In the genomic region with DNA sequence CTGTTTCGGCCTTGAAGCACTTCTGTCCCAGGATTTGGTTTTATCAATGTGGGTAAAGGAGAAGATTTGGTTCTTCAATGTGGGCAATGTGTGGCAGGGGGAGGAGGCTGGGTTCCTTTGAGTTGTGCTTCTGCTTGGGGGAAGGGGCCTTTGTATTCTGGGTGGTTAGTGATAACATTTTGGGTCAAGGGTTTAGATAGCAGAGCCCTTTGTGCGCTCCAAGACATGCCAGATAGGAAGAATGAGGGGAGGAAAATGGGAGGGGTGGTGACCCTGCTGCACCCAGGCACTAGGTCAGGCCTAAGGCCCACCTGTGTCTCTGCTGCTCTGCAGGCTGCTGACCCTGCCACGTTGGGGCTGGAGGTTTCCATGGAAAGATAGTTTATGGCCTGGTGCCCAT, we compare ENCODE assay signal across 1 cellular context.
TF ChIP-seq lines count a peak whose summit lies in the region.

No MANE protein-coding gene starts in this region.

TF ChIP-seq in SK-N-SH, 30 proteins besides CTCF, POLR2A, EP300 and RAD21 (continued from another document):
- TF ChIP-seq, protein P1, sequence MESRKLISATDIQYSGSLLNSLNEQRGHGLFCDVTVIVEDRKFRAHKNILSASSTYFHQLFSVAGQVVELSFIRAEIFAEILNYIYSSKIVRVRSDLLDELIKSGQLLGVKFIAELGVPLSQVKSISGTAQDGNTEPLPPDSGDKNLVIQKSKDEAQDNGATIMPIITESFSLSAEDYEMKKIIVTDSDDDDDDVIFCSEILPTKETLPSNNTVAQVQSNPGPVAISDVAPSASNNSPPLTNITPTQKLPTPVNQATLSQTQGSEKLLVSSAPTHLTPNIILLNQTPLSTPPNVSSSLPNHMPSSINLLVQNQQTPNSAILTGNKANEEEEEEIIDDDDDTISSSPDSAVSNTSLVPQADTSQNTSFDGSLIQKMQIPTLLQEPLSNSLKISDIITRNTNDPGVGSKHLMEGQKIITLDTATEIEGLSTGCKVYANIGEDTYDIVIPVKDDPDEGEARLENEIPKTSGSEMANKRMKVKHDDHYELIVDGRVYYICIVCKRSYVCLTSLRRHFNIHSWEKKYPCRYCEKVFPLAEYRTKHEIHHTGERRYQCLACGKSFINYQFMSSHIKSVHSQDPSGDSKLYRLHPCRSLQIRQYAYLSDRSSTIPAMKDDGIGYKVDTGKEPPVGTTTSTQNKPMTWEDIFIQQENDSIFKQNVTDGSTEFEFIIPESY (IDR thresholded peaks at IDR 0.05; ENCODE audit: borderline replicate concordance, low read depth) = no peak
- TF ChIP-seq GABPA (IDR thresholded peaks at IDR 0.05; ENCODE audit: low read depth) (no peak), YY1 (IDR thresholded peaks at IDR 0.05; ENCODE audit: low read depth) (no peak), SMC3 (IDR thresholded peaks at IDR 0.05; ENCODE audit: low read depth, low read length) (no peak), SIN3A (IDR thresholded peaks at IDR 0.05; ENCODE audit: borderline replicate concordance, low read depth, low read length) (no peak), ELF1 (IDR thresholded peaks at IDR 0.05) (no peak), RXRA (IDR thresholded peaks at IDR 0.05; ENCODE audit: borderline replicate concordance, low read depth) (no peak)
- TF ChIP-seq, protein P2, sequence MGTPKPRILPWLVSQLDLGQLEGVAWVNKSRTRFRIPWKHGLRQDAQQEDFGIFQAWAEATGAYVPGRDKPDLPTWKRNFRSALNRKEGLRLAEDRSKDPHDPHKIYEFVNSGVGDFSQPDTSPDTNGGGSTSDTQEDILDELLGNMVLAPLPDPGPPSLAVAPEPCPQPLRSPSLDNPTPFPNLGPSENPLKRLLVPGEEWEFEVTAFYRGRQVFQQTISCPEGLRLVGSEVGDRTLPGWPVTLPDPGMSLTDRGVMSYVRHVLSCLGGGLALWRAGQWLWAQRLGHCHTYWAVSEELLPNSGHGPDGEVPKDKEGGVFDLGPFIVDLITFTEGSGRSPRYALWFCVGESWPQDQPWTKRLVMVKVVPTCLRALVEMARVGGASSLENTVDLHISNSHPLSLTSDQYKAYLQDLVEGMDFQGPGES (IDR thresholded peaks at IDR 0.05; ENCODE audit: low read depth, low read length) = no peak
- TF ChIP-seq, protein P3, sequence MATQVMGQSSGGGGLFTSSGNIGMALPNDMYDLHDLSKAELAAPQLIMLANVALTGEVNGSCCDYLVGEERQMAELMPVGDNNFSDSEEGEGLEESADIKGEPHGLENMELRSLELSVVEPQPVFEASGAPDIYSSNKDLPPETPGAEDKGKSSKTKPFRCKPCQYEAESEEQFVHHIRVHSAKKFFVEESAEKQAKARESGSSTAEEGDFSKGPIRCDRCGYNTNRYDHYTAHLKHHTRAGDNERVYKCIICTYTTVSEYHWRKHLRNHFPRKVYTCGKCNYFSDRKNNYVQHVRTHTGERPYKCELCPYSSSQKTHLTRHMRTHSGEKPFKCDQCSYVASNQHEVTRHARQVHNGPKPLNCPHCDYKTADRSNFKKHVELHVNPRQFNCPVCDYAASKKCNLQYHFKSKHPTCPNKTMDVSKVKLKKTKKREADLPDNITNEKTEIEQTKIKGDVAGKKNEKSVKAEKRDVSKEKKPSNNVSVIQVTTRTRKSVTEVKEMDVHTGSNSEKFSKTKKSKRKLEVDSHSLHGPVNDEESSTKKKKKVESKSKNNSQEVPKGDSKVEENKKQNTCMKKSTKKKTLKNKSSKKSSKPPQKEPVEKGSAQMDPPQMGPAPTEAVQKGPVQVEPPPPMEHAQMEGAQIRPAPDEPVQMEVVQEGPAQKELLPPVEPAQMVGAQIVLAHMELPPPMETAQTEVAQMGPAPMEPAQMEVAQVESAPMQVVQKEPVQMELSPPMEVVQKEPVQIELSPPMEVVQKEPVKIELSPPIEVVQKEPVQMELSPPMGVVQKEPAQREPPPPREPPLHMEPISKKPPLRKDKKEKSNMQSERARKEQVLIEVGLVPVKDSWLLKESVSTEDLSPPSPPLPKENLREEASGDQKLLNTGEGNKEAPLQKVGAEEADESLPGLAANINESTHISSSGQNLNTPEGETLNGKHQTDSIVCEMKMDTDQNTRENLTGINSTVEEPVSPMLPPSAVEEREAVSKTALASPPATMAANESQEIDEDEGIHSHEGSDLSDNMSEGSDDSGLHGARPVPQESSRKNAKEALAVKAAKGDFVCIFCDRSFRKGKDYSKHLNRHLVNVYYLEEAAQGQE (IDR thresholded peaks at IDR 0.05; ENCODE audit: low read depth, low read length) = no peak
